ENCODE assay signal across 28 cellular contexts in genomic region chr2:121798617-121799016, GRCh38.
"Had no signal": no experiment of that assay in that cellular context is flagged by ENCODE, and none has a peak within 500 bp of the region (broad histone marks: within the 10 kb centered on the region; RNA-seq: fewer than 3 reads in every experiment).

No MANE protein-coding gene starts in this region.

- H3K9me3 ChIP-seq: neutrophil, pancreas, testis, upper lobe of right lung, uterus had no signal

- H3K4me2 ChIP-seq: smooth muscle cell had no signal

- DNase-seq: naive thymus-derived CD8-positive, alpha-beta T cell; nephron progenitor cell; nucleus accumbens; pancreas; psoas muscle; right cardiac atrium; spleen; stimulated activated CD4-positive, alpha-beta T cell treated with anti-CD3 and anti-CD28 coated beads, Interleukin-12 subunit alpha, Interleukin-12 subunit beta, amount 100 ng/mL, for 4 hours; stimulated activated CD4-positive, alpha-beta T cell treated with anti-CD3 and anti-CD28 coated beads, Interleukin-1b, Interleukin-23, amount 100 ng/mL, for 48 hours; stimulated activated CD4-positive, alpha-beta T cell treated with anti-CD3 and anti-CD28 coated beads, Interleukin-4, amount 100 ng/mL, for 1 hour; stimulated activated CD4-positive, alpha-beta T cell treated with anti-CD3 and anti-CD28 coated beads, Interleukin-4, amount 100 ng/mL, for 4 hours; stimulated activated CD8-positive, alpha-beta memory T cell treated with anti-CD3 and anti-CD28 coated beads, Interleukin-4, amount 100 ng/mL, for 48 hours; stimulated activated naive CD4-positive, alpha-beta T cell; stimulated activated naive CD8-positive, alpha-beta T cell treated with anti-CD3 and anti-CD28 coated beads, Interleukin-15, amount 100 ng/mL, for 72 hours; stimulated activated naive CD8-positive, alpha-beta T cell treated with anti-CD3 and anti-CD28 coated beads, Interleukin-15, Interleukin-2, amounts not matched to agents 100 U/mL and 50 U/mL, for 24 hours; substantia nigra; testis; tibial artery; transverse colon; upper lobe of right lung; uterus had no signal

- H3K4me3 ChIP-seq: pancreas, psoas muscle, skin epidermis, smooth muscle cell, spleen, suprapubic skin, testis, tibial artery, transverse colon, upper lobe of right lung, uterus had no signal

- H3K27ac ChIP-seq: neutrophil, pancreas, psoas muscle, skin epidermis, spleen, suprapubic skin, testis, tibial artery, transverse colon, upper lobe of right lung, uterus had no signal

- H3K36me3 ChIP-seq: neutrophil, pancreas, spleen, suprapubic skin, tibial artery, transverse colon, upper lobe of right lung, uterus had no signal

- H3K4me1 ChIP-seq: pancreas, psoas muscle, suprapubic skin, testis, tibial artery, transverse colon, upper lobe of right lung, uterus had no signal

- FAIRE-seq: pancreas had no signal

- H3K27me3 ChIP-seq: neutrophil, suprapubic skin, testis, transverse colon, upper lobe of right lung, uterus had no signal

- ATAC-seq: naive thymus-derived CD8-positive, alpha-beta T cell; natural killer cell treated with Interleukin-12 subunit alpha and Interleukin-12 subunit beta and Interleukin-15 and Interleukin-18, amount 100 ng/mL, for 72 hours; pancreas; psoas muscle; right cardiac atrium; sciatic nerve; stimulated activated memory B cell treated with anti-CD40 and anti-IgM and Interleukin-4, amounts not matched to agents 10 μg/mL and 1 μg/mL and 100 μg/mL, for 72 hours; stimulated activated naive CD8-positive, alpha-beta T cell treated with anti-CD3 and anti-CD28 coated beads, Interleukin-15, amount 100 ng/mL, for 72 hours; stimulated activated naive CD8-positive, alpha-beta T cell treated with anti-CD3 and anti-CD28 coated beads, Interleukin-15, Interleukin-2, amounts not matched to agents 100 U/mL and 50 U/mL, for 24 hours; upper lobe of right lung had no signal
